In genomic region chr19:11227201-11227886, GRCh38 we compare ENCODE assay signal across 1 cellular context.
TF ChIP-seq lines count a peak whose summit lies in the region.

No MANE protein-coding gene starts in this region.

TF ChIP-seq in GM23338, 12 proteins besides CTCF, POLR2A, EP300 and RAD21 (continued from another document):
- TF ChIP-seq ZNF462 (CRISPR knock-in tag; IDR thresholded peaks at IDR 0.05) (no peak), ZNF331 (CRISPR knock-in tag; IDR thresholded peaks at IDR 0.05; ENCODE audit: low read depth) (no peak)
